In genomic region chr6:21393426-21394165, GRCh38 we compare ENCODE assay signal across 12 cellular contexts.
"Had no signal": no experiment of that assay in that cellular context is flagged by ENCODE, and none has a peak within 500 bp of the region (broad histone marks: within the 10 kb centered on the region; RNA-seq: fewer than 3 reads in every experiment).

No MANE protein-coding gene starts in this region.

- DNase-seq: activated B cell treated with CpG ODN at 0.5 μM for 24 hours; activated CD4-positive, alpha-beta memory T cell treated with anti-CD3 and anti-CD28 coated beads for 36 hours; activated CD4-positive, alpha-beta T cell treated with anti-CD3 and anti-CD28 coated beads for 4 hours; activated naive CD8-positive, alpha-beta T cell treated with anti-CD3 and anti-CD28 coated beads for 36 hours; activated T-cell treated with anti-CD3 and anti-CD28 coated beads for 4 hours; amniotic stem cell; effector CD8-positive, alpha-beta T cell; posterior cingulate gyrus; stimulated activated CD4-positive, alpha-beta T cell treated with anti-CD3 and anti-CD28 coated beads, Interleukin-12 subunit alpha, Interleukin-12 subunit beta, amount 100 ng/mL, for 4 hours; SW 1271 had no signal

- H3K4me3 ChIP-seq: gastroesophageal sphincter, tibial nerve had no signal

- H3K9me3 ChIP-seq: gastroesophageal sphincter, tibial nerve had no signal

- H3K27me3 ChIP-seq: gastroesophageal sphincter, tibial nerve had no signal

- H3K27ac ChIP-seq: gastroesophageal sphincter, tibial nerve had no signal

- H3K36me3 ChIP-seq: gastroesophageal sphincter, tibial nerve had no signal

- H3K4me1 ChIP-seq: gastroesophageal sphincter, tibial nerve had no signal
